In the genomic region with DNA sequence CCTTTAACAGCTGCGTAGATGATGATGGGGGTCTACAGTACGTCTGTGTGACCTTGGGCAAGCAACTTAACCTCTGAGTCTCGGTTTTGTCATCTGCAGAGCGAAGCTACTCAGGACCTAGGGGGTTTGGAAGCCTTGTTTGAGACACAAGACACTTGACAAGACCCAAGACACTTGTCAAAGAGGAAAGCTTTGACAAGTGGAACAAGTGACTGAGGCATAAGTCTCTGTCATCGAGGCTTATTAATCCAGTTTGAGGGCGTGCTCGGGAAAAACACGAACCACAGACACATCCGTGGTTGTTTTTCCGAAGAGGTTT, we compare ENCODE assay signal across 10 cellular contexts. TPM values are rescaled to one million over a fixed set of nuclear protein-coding genes. Genes with fewer than 3 reads are reported as not detected.
DNase-seq lines count a peak whose midpoint lies in the region; FAIRE-seq and TF ChIP-seq lines count a peak whose summit lies in the region.
"Had no signal": no experiment of that assay in that cellular context is flagged by ENCODE, and none has a peak within 500 bp of the region (broad histone marks: within the 10 kb centered on the region; RNA-seq: fewer than 3 reads in every experiment).

No MANE protein-coding gene starts in this region.

- peak overlapping the region; percentile 74 for H3K4me3 Mint-ChIP-seq in activated naive CD8-positive, alpha-beta T cell treated with anti-CD3 and anti-CD28 coated beads for 36 hours

- H3K27me3 ChIP-seq in subcutaneous abdominal adipose tissue (ENCODE audit: control insufficient read depth in 5 of 5, insufficient read depth in 4 of 5, low read length in 5 of 5), result no peaks in the 10 kb centered on the region
- H3K27me3 ChIP-seq: BE2C had no signal

- peak overlapping the region in 1 of 2 donors; percentile 55 for H3K9ac ChIP-seq in kidney (ENCODE audit: low read length in 2 of 2)
- H3K9ac ChIP-seq in subcutaneous abdominal adipose tissue (ENCODE audit: low read length in 5 of 5), result peak overlapping the region in 2 of 5 donors; percentile 10 to 72

- H3K27me3 Mint-ChIP-seq in activated naive CD8-positive, alpha-beta T cell treated with anti-CD3 and anti-CD28 coated beads for 36 hours, result no peaks in the 10 kb centered on the region

- H3K9me3 ChIP-seq in kidney (ENCODE audit: control insufficient read depth in 1 of 2, low read length in 2 of 2), result no peaks in the 10 kb centered on the region
- H3K9me3 ChIP-seq in subcutaneous abdominal adipose tissue (ENCODE audit: control insufficient read depth in 5 of 5, low read length in 5 of 5), result no peaks in the 10 kb centered on the region

- H3K27ac ChIP-seq in kidney (ENCODE audit: low read depth in 2 of 2, low read length in 2 of 2) (peak overlapping the region; percentile 65 to 74), subcutaneous abdominal adipose tissue (ENCODE audit: low read depth, low read length) (peak overlapping the region; percentile 54)

- DNase-seq in activated CD4-positive, alpha-beta T cell treated with anti-CD3 and anti-CD28 coated beads for 4 hours, result peak; percentile 23 to 37
- no peak for DNase-seq in activated CD4-positive, alpha-beta T cell treated with anti-CD3 and anti-CD28 coated beads for 1 hour
- DNase-seq in activated naive CD8-positive, alpha-beta T cell treated with anti-CD3 and anti-CD28 coated beads for 36 hours, result no peak
- DNase-seq in kidney (no peak), mesenteric fat pad (ENCODE audit: low spot score) (no peak), SW480 (ENCODE audit: low spot score) (no peak), DMS53 (lab: John Stamatoyannopoulos, UW) (no peak)

- H3K9me3 Mint-ChIP-seq in activated naive CD8-positive, alpha-beta T cell treated with anti-CD3 and anti-CD28 coated beads for 36 hours, result no peaks in the 10 kb centered on the region

- H3K4me1 Mint-ChIP-seq in activated naive CD8-positive, alpha-beta T cell treated with anti-CD3 and anti-CD28 coated beads for 36 hours, result peaks cover 19% of the 10 kb centered on the region

- H3K4me3 ChIP-seq in kidney (ENCODE audit: low read length in 2 of 2) (peak overlapping the region; percentile 79 to 86), subcutaneous abdominal adipose tissue (ENCODE audit: low read depth in 1 of 5, low read length in 5 of 5) (peak overlapping the region; percentile 60 to 89 (median 65))

- no peak for FAIRE-seq in kidney (lab: Jason Lieb, UNC)

- peaks cover 6 to 14% of the 10 kb centered on the region in 2 donors for H3K4me1 ChIP-seq in kidney (ENCODE audit: control insufficient read depth in 1 of 2, insufficient read depth in 1 of 2, low read depth in 1 of 2, low read length in 2 of 2)
- peaks cover 2 to 47% (median 40%) of the 10 kb centered on the region in 5 donors for H3K4me1 ChIP-seq in subcutaneous abdominal adipose tissue (ENCODE audit: control insufficient read depth in 5 of 5, insufficient read depth in 5 of 5, low read length in 5 of 5)

- peak overlapping the region; percentile 90 for H3K27ac Mint-ChIP-seq in activated naive CD8-positive, alpha-beta T cell treated with anti-CD3 and anti-CD28 coated beads for 36 hours

- TF ChIP-seq CTCF in kidney (IDR thresholded peaks at IDR 0.05; ENCODE audit: borderline replicate concordance, extremely low read depth, insufficient read depth), result no peak

- H3K36me3 ChIP-seq in kidney (ENCODE audit: control insufficient read depth in 1 of 2, insufficient read depth in 2 of 2, low read length in 2 of 2) (no peaks in the 10 kb centered on the region), subcutaneous abdominal adipose tissue (ENCODE audit: control insufficient read depth in 5 of 5, insufficient read depth in 5 of 5, low read length in 5 of 5) (no peaks in the 10 kb centered on the region)
- H3K36me3 ChIP-seq: BE2C had no signal

- no peaks in the 10 kb centered on the region for H3K36me3 Mint-ChIP-seq in activated naive CD8-positive, alpha-beta T cell treated with anti-CD3 and anti-CD28 coated beads for 36 hours

- intact Hi-C loops in kidney (cut with DNase I), result no loop called here

RNA-seq across cellular contexts. Expression of a gene that starts 0.7 kb away (rescaled TPM):
- 1 to 10 TPM; 8.1 TPM for total RNA-seq in activated naive CD8-positive, alpha-beta T cell treated with anti-CD3 and anti-CD28 coated beads for 36 hours
- total RNA-seq in kidney, result 20.8 TPM
- polyA plus RNA-seq in kidney (ENCODE audit: insufficient read depth, low read depth, low replicate concordance), result 95.2 TPM
- 220 TPM for total RNA-seq in mesenteric fat pad

RNA-seq across cellular contexts. Expression of a gene that starts 16.2 kb away (rescaled TPM):
- not detected for total RNA-seq in activated naive CD8-positive, alpha-beta T cell treated with anti-CD3 and anti-CD28 coated beads for 36 hours
- total RNA-seq in kidney (not detected), mesenteric fat pad (0.64 TPM)
- 0.92 TPM for polyA plus RNA-seq in kidney (ENCODE audit: insufficient read depth, low read depth, low replicate concordance)
- total RNA-seq: activated CD8-positive, alpha-beta memory T cell treated with anti-CD3 and anti-CD28 coated beads for 36 hours had no signal

Comparison
In these comparisons a context has a peak if more than half of its experiments do, and no peak if none do; other contexts are left out.
1. DNase-seq: peak in activated CD4-positive, alpha-beta T cell treated with anti-CD3 and anti-CD28 coated beads for 4 hours (2 of 2); none in activated CD4-positive, alpha-beta T cell treated with anti-CD3 and anti-CD28 coated beads for 1 hour (single experiment), activated naive CD8-positive, alpha-beta T cell treated with anti-CD3 and anti-CD28 coated beads for 36 hours (single experiment), kidney (single experiment), mesenteric fat pad (single experiment), SW480 (single experiment) and DMS53 (single experiment).
2. RNA of a gene that starts 0.7 kb away (total RNA-seq): 220 TPM in mesenteric fat pad (single experiment); 20.8 TPM in kidney (single experiment) and 8.1 TPM in activated naive CD8-positive, alpha-beta T cell treated with anti-CD3 and anti-CD28 coated beads for 36 hours; every median in the first group is over 10 times any median in the second.